In genomic region chr11:3799143-3799542, GRCh38 we compare ENCODE assay signal across 16 cellular contexts. TPM values are rescaled to one million over a fixed set of nuclear protein-coding genes. Genes with fewer than 3 reads are reported as not detected.
DNase-seq lines count a peak whose midpoint lies in the region; ATAC-seq and TF ChIP-seq lines count a peak whose summit lies in the region.
"Had no signal": no experiment of that assay in that cellular context is flagged by ENCODE, and none has a peak within 500 bp of the region (broad histone marks: within the 10 kb centered on the region; RNA-seq: fewer than 3 reads in every experiment).

No MANE protein-coding gene starts in this region.

- H3K27me3 ChIP-seq in MG63, result no peaks in the 10 kb centered on the region
- H3K27me3 ChIP-seq: esophagus muscularis mucosa, pancreas, tibial artery had no signal

- DNase-seq in activated CD8-positive, alpha-beta memory T cell treated with anti-CD3 and anti-CD28 coated beads, Interleukin-2, amount 10 ng/mL, durations not matched to agents 7 days and 5 days, result no peak
- DNase-seq in activated CD8-positive, alpha-beta memory T cell treated with anti-CD3 and anti-CD28 coated beads, Interleukin-2, amount 50 U/mL, for 48 hours, result no peak
- DNase-seq in OCI-LY7 (ENCODE audit: low spot score) (no peak), MG63 (no peak), HK-2 (ENCODE audit: unreplicated experiment) (no peak)
- DNase-seq in effector memory CD8-positive, alpha-beta T cell, result no peak
- DNase-seq in stimulated activated effector memory CD8-positive, alpha-beta T cell treated with anti-CD3 and anti-CD28 coated beads, Interleukin-12 subunit alpha, Interleukin-12 subunit beta, amount 100 ng/mL, for 72 hours (ENCODE audit: low spot score in 2 of 2), result no peak
- DNase-seq: activated gamma-delta T cell treated with Interleukin-2 at 50 U/mL for 16 hours, DMS79, NCI-H2107, SK-N-SH, tibial artery had no signal

- H3K4me3 Mint-ChIP-seq in activated CD8-positive, alpha-beta memory T cell treated with anti-CD3 and anti-CD28 coated beads, Interleukin-2, amount 10 ng/mL, durations not matched to agents 7 days and 5 days, result peak overlapping the region; percentile 89
- peak overlapping the region; percentile 91 to 93 for H3K4me3 Mint-ChIP-seq in effector memory CD8-positive, alpha-beta T cell
- peak overlapping the region; percentile 90 for H3K4me3 Mint-ChIP-seq in stimulated activated effector memory CD8-positive, alpha-beta T cell treated with anti-CD3 and anti-CD28 coated beads, Interleukin-12 subunit alpha, Interleukin-12 subunit beta, amount 100 ng/mL, for 72 hours

- H4K20me1 ChIP-seq in OCI-LY7 (ENCODE audit: insufficient read depth, low read length), result peaks cover 14% of the 10 kb centered on the region

- no peak overlapping the region for H3K27ac ChIP-seq in OCI-LY7 (ENCODE audit: low read depth, low read length, poor library complexity, severe bottlenecking)
- H3K27ac ChIP-seq: tibial artery had no signal

- H3K4me3 ChIP-seq in OCI-LY7 (ENCODE audit: low read depth, low read length, poor library complexity, severe bottlenecking) (no peak overlapping the region), MG63 (no peak overlapping the region)
- H3K4me3 ChIP-seq: esophagus muscularis mucosa, pancreas had no signal

- peak overlapping the region; percentile 98; the same call in 1 of the 2 replicates for H3K4me2 ChIP-seq in OCI-LY7 (ENCODE audit: low read length)

- no peak overlapping the region for H2AFZ ChIP-seq in OCI-LY7 (ENCODE audit: low read length)

- H3K36me3 Mint-ChIP-seq in activated CD8-positive, alpha-beta memory T cell treated with anti-CD3 and anti-CD28 coated beads, Interleukin-2, amount 10 ng/mL, durations not matched to agents 7 days and 5 days, result peaks cover 21% of the 10 kb centered on the region
- H3K36me3 Mint-ChIP-seq in effector memory CD8-positive, alpha-beta T cell (ENCODE audit: insufficient read depth), result peaks cover 36% of the 10 kb centered on the region
- peaks cover 34% of the 10 kb centered on the region for H3K36me3 Mint-ChIP-seq in stimulated activated effector memory CD8-positive, alpha-beta T cell treated with anti-CD3 and anti-CD28 coated beads, Interleukin-12 subunit alpha, Interleukin-12 subunit beta, amount 100 ng/mL, for 72 hours

- no peaks in the 10 kb centered on the region for H3K27me3 Mint-ChIP-seq in activated CD8-positive, alpha-beta memory T cell treated with anti-CD3 and anti-CD28 coated beads, Interleukin-2, amount 10 ng/mL, durations not matched to agents 7 days and 5 days
- no peaks in the 10 kb centered on the region for H3K27me3 Mint-ChIP-seq in effector memory CD8-positive, alpha-beta T cell

- intact Hi-C loops in OCI-LY7 (cut with micrococcal nuclease; ENCODE audit: unreplicated experiment), result no loop called here

- TF ChIP-seq CTCF in OCI-LY7 (conservative IDR thresholded peaks at IDR 0.05; ENCODE audit: low read length), result no peak

- peak overlapping the region; percentile 97 for H3K27ac Mint-ChIP-seq in activated CD8-positive, alpha-beta memory T cell treated with anti-CD3 and anti-CD28 coated beads, Interleukin-2, amount 10 ng/mL, durations not matched to agents 7 days and 5 days
- H3K27ac Mint-ChIP-seq in effector memory CD8-positive, alpha-beta T cell, result peak overlapping the region in 1 of 2 donors; percentile 97
- peak overlapping the region; percentile 97 for H3K27ac Mint-ChIP-seq in stimulated activated effector memory CD8-positive, alpha-beta T cell treated with anti-CD3 and anti-CD28 coated beads, Interleukin-12 subunit alpha, Interleukin-12 subunit beta, amount 100 ng/mL, for 72 hours
- H3K27ac Mint-ChIP-seq: WTC11 had no signal

- H3K79me2 ChIP-seq in OCI-LY7 (ENCODE audit: insufficient read depth, low read depth, low read length), result peaks cover 32% of the 10 kb centered on the region

- H3K36me3 ChIP-seq in OCI-LY7 (ENCODE audit: insufficient read depth, low read length) (peaks cover 23% of the 10 kb centered on the region), MG63 (peaks cover 8% of the 10 kb centered on the region)

- CTCF ChIA-PET in activated CD8-positive, alpha-beta memory T cell treated with anti-CD3 and anti-CD28 coated beads, Interleukin-2, amount 10 ng/mL, durations not matched to agents 7 days and 5 days (lab: Charles Lee), result interaction anchor here (0.9 to 3.1 kb wide), 5 partner anchors 9 to 111 kb away, joined by 3 to 37 read pairs (median 7); partner anchors contain the start of genes PGAP2 and RHOG
- CTCF ChIA-PET in OCI-LY7 (lab: Charles Lee; ENCODE audit: unreplicated experiment), result no interaction called here

- peaks cover 32% of the 10 kb centered on the region for H3K4me1 Mint-ChIP-seq in activated CD8-positive, alpha-beta memory T cell treated with anti-CD3 and anti-CD28 coated beads, Interleukin-2, amount 10 ng/mL, durations not matched to agents 7 days and 5 days
- H3K4me1 Mint-ChIP-seq in effector memory CD8-positive, alpha-beta T cell (ENCODE audit: low read depth in 2 of 2), result peaks cover 18 to 32% of the 10 kb centered on the region in 2 donors
- H3K4me1 Mint-ChIP-seq in stimulated activated effector memory CD8-positive, alpha-beta T cell treated with anti-CD3 and anti-CD28 coated beads, Interleukin-12 subunit alpha, Interleukin-12 subunit beta, amount 100 ng/mL, for 72 hours, result peaks cover 37% of the 10 kb centered on the region

- no peaks in the 10 kb centered on the region for H3K9me3 ChIP-seq in OCI-LY7 (ENCODE audit: low read length)
- H3K9me3 ChIP-seq in MG63, result no peaks in the 10 kb centered on the region
- H3K9me3 ChIP-seq: esophagus muscularis mucosa, pancreas, SK-N-SH, tibial artery had no signal

- H3K4me1 ChIP-seq in OCI-LY7 (ENCODE audit: insufficient read depth, low read length, poor library complexity, severe bottlenecking), result peaks cover 29% of the 10 kb centered on the region

- ATAC-seq in activated CD8-positive, alpha-beta memory T cell treated with anti-CD3 and anti-CD28 coated beads, Interleukin-2, amount 10 ng/mL, durations not matched to agents 7 days and 5 days, result no peak
- no peak for ATAC-seq in effector memory CD8-positive, alpha-beta T cell (replicated peaks)
- ATAC-seq in stimulated activated effector memory CD8-positive, alpha-beta T cell treated with anti-CD3 and anti-CD28 coated beads, Interleukin-12 subunit alpha, Interleukin-12 subunit beta, amount 100 ng/mL, for 72 hours, result no peak
- no peak for ATAC-seq in HG03520 (IDR thresholded peaks at IDR 0.05; ENCODE audit: unreplicated experiment)
- ATAC-seq: pancreas, WTC11 had no signal

- POLR2A ChIA-PET in OCI-LY7 (lab: Charles Lee), result interaction anchor here (0.6 to 1.5 kb wide), 4 partner anchors 9 to 127 kb away, joined by 3 to 7 read pairs (median 5); no protein-coding TSS in a partner anchor

- H3K9me2 ChIP-seq in OCI-LY7 (ENCODE audit: insufficient read depth, low read length), result no peaks in the 10 kb centered on the region
- H3K9me2 ChIP-seq: SK-N-SH had no signal

- H3K9me3 Mint-ChIP-seq in activated CD8-positive, alpha-beta memory T cell treated with anti-CD3 and anti-CD28 coated beads, Interleukin-2, amount 10 ng/mL, durations not matched to agents 7 days and 5 days (ENCODE audit: low read depth), result no peaks in the 10 kb centered on the region
- H3K9me3 Mint-ChIP-seq in effector memory CD8-positive, alpha-beta T cell, result no peaks in the 10 kb centered on the region
- no peaks in the 10 kb centered on the region for H3K9me3 Mint-ChIP-seq in stimulated activated effector memory CD8-positive, alpha-beta T cell treated with anti-CD3 and anti-CD28 coated beads, Interleukin-12 subunit alpha, Interleukin-12 subunit beta, amount 100 ng/mL, for 72 hours
- H3K9me3 Mint-ChIP-seq: WTC11 had no signal

- no TSS peak for BruUV-seq in OCI-LY7 (replicated peaks; lab: Mats Ljungman, UMichigan)

RNA-seq across cellular contexts. Expression of gene NUP98, which starts 1.8 kb away (rescaled TPM):
- 100 to 1,000 TPM; 106 to 108 TPM for total RNA-seq in activated CD8-positive, alpha-beta memory T cell treated with anti-CD3 and anti-CD28 coated beads, Interleukin-2, amount 10 ng/mL, durations not matched to agents 7 days and 5 days
- total RNA-seq in OCI-LY7 (2014; rRNA removed; shearing (Covaris generic)), result 83.9 and 102 TPM in 2 replicates
- 112 and 115 TPM in 2 replicates for total RNA-seq in OCI-LY7 (2022)
- total RNA-seq in MG63 (2014; rRNA removed; shearing (Covaris generic); ENCODE audit: low replicate concordance), result 99.7 and 106 TPM in 2 replicates

RNA-seq across cellular contexts. Expression of gene PGAP2, which starts 9.2 kb away (rescaled TPM):
- 10 to 100 TPM; 22.7 to 23.5 TPM for total RNA-seq in activated CD8-positive, alpha-beta memory T cell treated with anti-CD3 and anti-CD28 coated beads, Interleukin-2, amount 10 ng/mL, durations not matched to agents 7 days and 5 days
- total RNA-seq in OCI-LY7 (2014; rRNA removed; shearing (Covaris generic)), result 15.1 and 23.9 TPM in 2 replicates
- 44.0 and 47.9 TPM in 2 replicates for total RNA-seq in OCI-LY7 (2022)
- 8.1 and 8.9 TPM in 2 replicates for total RNA-seq in MG63 (2014; rRNA removed; shearing (Covaris generic); ENCODE audit: low replicate concordance)

RNA-seq across cellular contexts. Expression of gene RHOG, which starts 41.6 kb away (rescaled TPM):
- total RNA-seq in activated CD8-positive, alpha-beta memory T cell treated with anti-CD3 and anti-CD28 coated beads, Interleukin-2, amount 10 ng/mL, durations not matched to agents 7 days and 5 days, result 100 to 1,000 TPM; 154 to 163 TPM
- 20.9 and 26.2 TPM in 2 replicates for total RNA-seq in OCI-LY7 (2014; rRNA removed; shearing (Covaris generic))
- 54.8 and 57.8 TPM in 2 replicates for total RNA-seq in OCI-LY7 (2022)
- 13.0 and 23.7 TPM in 2 replicates for total RNA-seq in MG63 (2014; rRNA removed; shearing (Covaris generic); ENCODE audit: low replicate concordance)

RNA-seq across cellular contexts. Expression of gene STIM1, which starts 56.3 kb away (rescaled TPM):
- 100 to 1,000 TPM in 1 of 2 experiments, 10 to 100 TPM in 1; 83.5 to 104 TPM for total RNA-seq in activated CD8-positive, alpha-beta memory T cell treated with anti-CD3 and anti-CD28 coated beads, Interleukin-2, amount 10 ng/mL, durations not matched to agents 7 days and 5 days
- 20.9 and 21.0 TPM in 2 replicates for total RNA-seq in OCI-LY7 (2014; rRNA removed; shearing (Covaris generic))
- 49.1 and 55.4 TPM in 2 replicates for total RNA-seq in OCI-LY7 (2022)
- total RNA-seq in MG63 (2014; rRNA removed; shearing (Covaris generic); ENCODE audit: low replicate concordance), result 13.4 and 16.5 TPM in 2 replicates
